Comparison of ENCODE assay signal across 25 cellular contexts in genomic region chr18:13456736-13457271, GRCh38.
DNase-seq lines count a peak whose midpoint lies in the region; ATAC-seq, FAIRE-seq and TF ChIP-seq lines count a peak whose summit lies in the region.
"Had no signal": no experiment of that assay in that cellular context is flagged by ENCODE, and none has a peak within 500 bp of the region (broad histone marks: within the 10 kb centered on the region; RNA-seq: fewer than 3 reads in every experiment).

No MANE protein-coding gene starts in this region.

- CTCF ChIA-PET in activated naive CD4-positive, alpha-beta T cell treated with anti-CD3 and anti-CD28 coated beads, Interleukin-2, amount 10 ng/mL, durations not matched to agents 7 days and 5 days (lab: Charles Lee) = no interaction called here

- H3K27me3 ChIP-seq in astrocyte (ENCODE audit: insufficient read depth, low read length) = no peaks in the 10 kb centered on the region
- H3K27me3 ChIP-seq: dorsolateral prefrontal cortex had no signal

- no peak for DNase-seq in activated naive CD4-positive, alpha-beta T cell treated with anti-CD3 and anti-CD28 coated beads, Interleukin-2, amount 10 ng/mL, durations not matched to agents 7 days and 5 days
- DNase-seq in activated naive CD4-positive, alpha-beta T cell treated with Interleukin-2 at 50 U/mL for 16 hours = no peak
- peak; percentile 52 for DNase-seq in astrocyte (ENCODE audit: low read depth)
- no peak for DNase-seq in stimulated activated effector memory CD8-positive, alpha-beta T cell treated with anti-CD3 and anti-CD28 coated beads, Interleukin-12 subunit alpha, Interleukin-12 subunit beta, amount 100 ng/mL, for 72 hours (ENCODE audit: low spot score in 2 of 2)
- DNase-seq in stimulated activated CD4-positive, alpha-beta T cell treated with anti-CD3 and anti-CD28 coated beads, Interleukin-4, amount 100 ng/mL, for 4 hours = no peak
- no peak for DNase-seq in NCI-H2171 (lab: John Stamatoyannopoulos, UW)
- no peak for DNase-seq in hepatic stellate cell (ENCODE audit: low spot score)
- DNase-seq: activated effector memory CD4-positive, alpha-beta T cell treated with Interleukin-2 at 50 U/mL for 16 hours; aorta; caudate nucleus; DMS79 treated with DMSO at 0.1 percent for 48 hours; dorsolateral prefrontal cortex; GOT3; left cardiac atrium; NCI-H187; NCI-H2227 treated with DMSO at 0.1 percent for 48 hours; NCI-H69; SK-N-SH had no signal

- H3K27me3 Mint-ChIP-seq in activated naive CD4-positive, alpha-beta T cell treated with anti-CD3 and anti-CD28 coated beads, Interleukin-2, amount 10 ng/mL, durations not matched to agents 7 days and 5 days = no peaks in the 10 kb centered on the region
- no peaks in the 10 kb centered on the region for H3K27me3 Mint-ChIP-seq in astrocyte (ENCODE audit: low read depth, unreplicated experiment)
- H3K27me3 Mint-ChIP-seq: activated CD4-positive, alpha-beta T cell treated with anti-CD3 and anti-CD28 coated beads for 36 hours had no signal

- no peak overlapping the region for H3K4me2 ChIP-seq in astrocyte (ENCODE audit: low read length)
- H3K4me2 ChIP-seq: A549, SK-N-SH had no signal

- peaks cover 21% of the 10 kb centered on the region for H3K9me3 Mint-ChIP-seq in activated naive CD4-positive, alpha-beta T cell treated with anti-CD3 and anti-CD28 coated beads, Interleukin-2, amount 10 ng/mL, durations not matched to agents 7 days and 5 days
- peaks cover 6% of the 10 kb centered on the region for H3K9me3 Mint-ChIP-seq in astrocyte (ENCODE audit: unreplicated experiment)
- no peaks in the 10 kb centered on the region for H3K9me3 Mint-ChIP-seq in stimulated activated effector memory CD8-positive, alpha-beta T cell treated with anti-CD3 and anti-CD28 coated beads, Interleukin-12 subunit alpha, Interleukin-12 subunit beta, amount 100 ng/mL, for 72 hours
- H3K9me3 Mint-ChIP-seq: memory B cell had no signal

- peaks cover 25% of the 10 kb centered on the region for H3K36me3 Mint-ChIP-seq in activated naive CD4-positive, alpha-beta T cell treated with anti-CD3 and anti-CD28 coated beads, Interleukin-2, amount 10 ng/mL, durations not matched to agents 7 days and 5 days
- peaks cover 10% of the 10 kb centered on the region for H3K36me3 Mint-ChIP-seq in astrocyte (ENCODE audit: low read depth, unreplicated experiment)
- H3K36me3 Mint-ChIP-seq in stimulated activated effector memory CD8-positive, alpha-beta T cell treated with anti-CD3 and anti-CD28 coated beads, Interleukin-12 subunit alpha, Interleukin-12 subunit beta, amount 100 ng/mL, for 72 hours = no peaks in the 10 kb centered on the region

- no peak for TF ChIP-seq CTCF in astrocyte (IDR thresholded peaks at IDR 0.05; ENCODE audit: insufficient read depth, low read depth, low read length)

- FAIRE-seq in astrocyte (lab: Jason Lieb, UNC) = no peak
- FAIRE-seq: A549 had no signal

- H2AFZ ChIP-seq in astrocyte (ENCODE audit: low read depth, low read length) = no peak overlapping the region

- H3K36me3 ChIP-seq in astrocyte (ENCODE audit: insufficient read depth, low read length) = no peaks in the 10 kb centered on the region

- no peak overlapping the region for H3K9ac ChIP-seq in astrocyte (ENCODE audit: low read length)
- H3K9ac ChIP-seq: SK-N-SH had no signal

- H3K27ac ChIP-seq in astrocyte (ENCODE audit: low read depth, low read length) = no peak overlapping the region
- H3K27ac ChIP-seq: A549, HL-60 had no signal

- peak; percentile 40 for ATAC-seq in HG02610 (IDR thresholded peaks at IDR 0.05; ENCODE audit: unreplicated experiment)
- ATAC-seq in stimulated activated effector memory CD8-positive, alpha-beta T cell treated with anti-CD3 and anti-CD28 coated beads, Interleukin-12 subunit alpha, Interleukin-12 subunit beta, amount 100 ng/mL, for 72 hours = no peak
- ATAC-seq: A549, left cardiac atrium had no signal

- H3K79me2 ChIP-seq in astrocyte (ENCODE audit: insufficient read depth, low read length) = no peaks in the 10 kb centered on the region

- peaks cover 48% of the 10 kb centered on the region for H3K4me1 Mint-ChIP-seq in activated naive CD4-positive, alpha-beta T cell treated with anti-CD3 and anti-CD28 coated beads, Interleukin-2, amount 10 ng/mL, durations not matched to agents 7 days and 5 days
- H3K4me1 Mint-ChIP-seq in astrocyte (ENCODE audit: low read depth, unreplicated experiment) = peaks cover 31% of the 10 kb centered on the region
- H3K4me1 Mint-ChIP-seq in stimulated activated effector memory CD8-positive, alpha-beta T cell treated with anti-CD3 and anti-CD28 coated beads, Interleukin-12 subunit alpha, Interleukin-12 subunit beta, amount 100 ng/mL, for 72 hours = peaks cover 40% of the 10 kb centered on the region

- H4K20me1 ChIP-seq in astrocyte (ENCODE audit: insufficient read depth, low read length) = no peaks in the 10 kb centered on the region

- H3K27ac Mint-ChIP-seq in activated naive CD4-positive, alpha-beta T cell treated with anti-CD3 and anti-CD28 coated beads, Interleukin-2, amount 10 ng/mL, durations not matched to agents 7 days and 5 days = peak overlapping the region; percentile 58
- H3K27ac Mint-ChIP-seq in astrocyte (ENCODE audit: unreplicated experiment) = peak overlapping the region; percentile 92
- H3K27ac Mint-ChIP-seq in stimulated activated effector memory CD8-positive, alpha-beta T cell treated with anti-CD3 and anti-CD28 coated beads, Interleukin-12 subunit alpha, Interleukin-12 subunit beta, amount 100 ng/mL, for 72 hours = peak overlapping the region; percentile 5
- H3K27ac Mint-ChIP-seq: B cell, memory B cell, progenitor cell of endocrine pancreas had no signal

- peaks cover 13% of the 10 kb centered on the region for H3K4me1 ChIP-seq in astrocyte (ENCODE audit: insufficient read depth, low read length)

- no peaks in the 10 kb centered on the region for H3K9me3 ChIP-seq in astrocyte (ENCODE audit: insufficient read depth, low read depth, low read length)
- H3K9me3 ChIP-seq: A549, SK-N-SH had no signal

- H3K4me3 Mint-ChIP-seq in activated naive CD4-positive, alpha-beta T cell treated with anti-CD3 and anti-CD28 coated beads, Interleukin-2, amount 10 ng/mL, durations not matched to agents 7 days and 5 days = no peak overlapping the region
- H3K4me3 Mint-ChIP-seq in astrocyte (ENCODE audit: unreplicated experiment) = no peak overlapping the region
- peak overlapping the region; percentile 6 for H3K4me3 Mint-ChIP-seq in stimulated activated effector memory CD8-positive, alpha-beta T cell treated with anti-CD3 and anti-CD28 coated beads, Interleukin-12 subunit alpha, Interleukin-12 subunit beta, amount 100 ng/mL, for 72 hours
- H3K4me3 Mint-ChIP-seq: B cell, memory B cell had no signal

- H3K4me3 ChIP-seq in astrocyte (ENCODE audit: insufficient read depth, low read depth, low read length) = no peak overlapping the region
- H3K4me3 ChIP-seq: A549, dorsolateral prefrontal cortex had no signal

Comparison
In these comparisons a context has a peak if more than half of its experiments do, and no peak if none do; other contexts are left out.
1. H3K27ac Mint-ChIP-seq: peak in every context shown above with its lines; median percentile 92 in astrocyte; 58 in activated naive CD4-positive, alpha-beta T cell treated with anti-CD3 and anti-CD28 coated beads, Interleukin-2, amount 10 ng/mL, durations not matched to agents 7 days and 5 days; 5 in stimulated activated effector memory CD8-positive, alpha-beta T cell treated with anti-CD3 and anti-CD28 coated beads, Interleukin-12 subunit alpha, Interleukin-12 subunit beta, amount 100 ng/mL, for 72 hours.